1 cellular context compared by ENCODE assay signal in genomic region chr17:81909966-81910839, GRCh38.
TF ChIP-seq lines count a peak whose summit lies in the region.

No MANE protein-coding gene starts in this region.

TF ChIP-seq in K562, 482 proteins besides CTCF, POLR2A, EP300 and RAD21 (continued from another document):
- TF ChIP-seq TCF7 (IDR thresholded peaks at IDR 0.05; ENCODE audit: borderline replicate concordance): no peak
- TF ChIP-seq PRPF4 (IDR thresholded peaks at IDR 0.05; ENCODE audit: insufficient read depth, low read depth, low read length, poor library complexity, severe bottlenecking): no peak
- TF ChIP-seq ZNF24 (IDR thresholded peaks at IDR 0.05): no peak
- no peak for TF ChIP-seq BCL6 (CRISPR knock-in tag; IDR thresholded peaks at IDR 0.05)
- TF ChIP-seq LARP7 (IDR thresholded peaks at IDR 0.05): no peak
- no peak for TF ChIP-seq BRF1 (IDR thresholded peaks at IDR 0.05; ENCODE audit: borderline replicate concordance, extremely low read depth, insufficient read length)
- no peak for TF ChIP-seq ZC3H8 (IDR thresholded peaks at IDR 0.05)
- no peak for TF ChIP-seq PHF21A (IDR thresholded peaks at IDR 0.05; ENCODE audit: borderline replicate concordance, low read depth)
- TF ChIP-seq RUNX1 (IDR thresholded peaks at IDR 0.05; ENCODE audit: low read depth): no peak
- TF ChIP-seq ZNF644 (tag; IDR thresholded peaks at IDR 0.05; ENCODE audit: low read depth): no peak
- TF ChIP-seq MYNN (IDR thresholded peaks at IDR 0.05): no peak
- TF ChIP-seq MYNN (CRISPR knock-in tag; IDR thresholded peaks at IDR 0.05): no peak
- no peak for TF ChIP-seq GABPB1 (CRISPR knock-in tag; IDR thresholded peaks at IDR 0.05)
- TF ChIP-seq RBBP5 (IDR thresholded peaks at IDR 0.05; ENCODE audit: borderline replicate concordance, insufficient read depth, low read length, poor library complexity, severe bottlenecking): no peak
- TF ChIP-seq RBM34 (IDR thresholded peaks at IDR 0.05; ENCODE audit: borderline replicate concordance, insufficient read depth, low read length): no peak
- no peak for TF ChIP-seq SMAD3 (CRISPR knock-in tag; conservative IDR thresholded peaks at IDR 0.05)
- TF ChIP-seq MAX (CRISPR knock-in tag; IDR thresholded peaks at IDR 0.05): no peak
- no peak for TF ChIP-seq POLR2AphosphoS2 (IDR thresholded peaks at IDR 0.05; ENCODE audit: low read length)
- no peak for TF ChIP-seq ZNF253 (CRISPR knock-in tag; conservative IDR thresholded peaks at IDR 0.05)
- no peak for TF ChIP-seq ZNF121 (CRISPR knock-in tag; conservative IDR thresholded peaks at IDR 0.05)
- no peak for TF ChIP-seq REST (CRISPR knock-in tag; IDR thresholded peaks at IDR 0.05; ENCODE audit: low read depth)
- no peak for TF ChIP-seq SRF (CRISPR knock-in tag; IDR thresholded peaks at IDR 0.05)
- TF ChIP-seq NCOA2 (IDR thresholded peaks at IDR 0.05; ENCODE audit: partially characterized antibody in 2 of 2): no peak
- TF ChIP-seq, protein P1, sequence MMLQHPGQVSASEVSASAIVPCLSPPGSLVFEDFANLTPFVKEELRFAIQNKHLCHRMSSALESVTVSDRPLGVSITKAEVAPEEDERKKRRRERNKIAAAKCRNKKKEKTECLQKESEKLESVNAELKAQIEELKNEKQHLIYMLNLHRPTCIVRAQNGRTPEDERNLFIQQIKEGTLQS (IDR thresholded peaks at IDR 0.05): no peak
- TF ChIP-seq, protein P1 (CRISPR knock-in tag; conservative IDR thresholded peaks at IDR 0.05): no peak
- TF ChIP-seq FUS (optimal IDR thresholded peaks at IDR 0.05; ENCODE audit: low read depth, low read length): no peak
- TF ChIP-seq ZC3H4 (CRISPR knock-in tag; IDR thresholded peaks at IDR 0.05; ENCODE audit: borderline replicate concordance): no peak
- no peak for TF ChIP-seq ZBTB5 (IDR thresholded peaks at IDR 0.05)
- 0 out of 2 replicates have a peak, but pooled peaks have one; percentile 44 for TF ChIP-seq L3MBTL2 (IDR thresholded peaks at IDR 0.05)
- TF ChIP-seq PKNOX1 (IDR thresholded peaks at IDR 0.05): no peak
- TF ChIP-seq ZSCAN32 (CRISPR knock-in tag; IDR thresholded peaks at IDR 0.05): no peak
- TF ChIP-seq BDP1 (IDR thresholded peaks at IDR 0.05; ENCODE audit: insufficient read depth, insufficient read length): no peak
- TF ChIP-seq RBM39 (optimal IDR thresholded peaks at IDR 0.05; ENCODE audit: low read depth, low read length): no peak
- TF ChIP-seq MCM2 (IDR thresholded peaks at IDR 0.05; ENCODE audit: low read depth): no peak
- TF ChIP-seq NELFE (IDR thresholded peaks at IDR 0.05; ENCODE audit: insufficient read depth, insufficient read length): no peak
- TF ChIP-seq HLTF (IDR thresholded peaks at IDR 0.05): no peak
- TF ChIP-seq FOXJ3 (CRISPR knock-in tag; IDR thresholded peaks at IDR 0.05): no peak
- TF ChIP-seq CHD1 (IDR thresholded peaks at IDR 0.05; ENCODE audit: low read length): peak; percentile 21
- no peak for TF ChIP-seq CEBPB (tag; IDR thresholded peaks at IDR 0.05)
- TF ChIP-seq KAT8 (IDR thresholded peaks at IDR 0.05; ENCODE audit: low read depth): no peak
- no peak for TF ChIP-seq SMC3 (conservative IDR thresholded peaks at IDR 0.05; ENCODE audit: insufficient read depth, low read depth, low read length)
- no peak for TF ChIP-seq NCOA1 (IDR thresholded peaks at IDR 0.05; ENCODE audit: low read depth)
- TF ChIP-seq ZFP1 (CRISPR knock-in tag; IDR thresholded peaks at IDR 0.05): no peak
- TF ChIP-seq SMAD4 (CRISPR knock-in tag; conservative IDR thresholded peaks at IDR 0.05): no peak; the same call in 1 of the 2 replicates
- TF ChIP-seq, protein P2, sequence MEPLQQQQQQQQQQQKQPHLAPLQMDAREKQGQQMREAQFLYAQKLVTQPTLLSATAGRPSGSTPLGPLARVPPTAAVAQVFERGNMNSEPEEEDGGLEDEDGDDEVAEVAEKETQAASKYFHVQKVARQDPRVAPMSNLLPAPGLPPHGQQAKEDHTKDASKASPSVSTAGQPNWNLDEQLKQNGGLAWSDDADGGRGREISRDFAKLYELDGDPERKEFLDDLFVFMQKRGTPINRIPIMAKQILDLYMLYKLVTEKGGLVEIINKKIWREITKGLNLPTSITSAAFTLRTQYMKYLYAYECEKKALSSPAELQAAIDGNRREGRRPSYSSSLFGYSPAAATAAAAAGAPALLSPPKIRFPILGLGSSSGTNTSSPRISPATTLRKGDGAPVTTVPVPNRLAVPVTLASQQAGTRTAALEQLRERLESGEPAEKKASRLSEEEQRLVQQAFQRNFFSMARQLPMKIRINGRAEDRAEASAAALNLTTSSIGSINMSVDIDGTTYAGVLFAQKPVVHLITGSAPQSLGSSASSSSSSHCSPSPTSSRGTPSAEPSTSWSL (CRISPR knock-in tag; IDR thresholded peaks at IDR 0.05; ENCODE audit: borderline replicate concordance): no peak
- TF ChIP-seq ZFX (CRISPR knock-in tag; IDR thresholded peaks at IDR 0.05): peak; percentile 10; the same call in 1 of the 2 replicates
- no peak for TF ChIP-seq ZNF778 (CRISPR knock-in tag; IDR thresholded peaks at IDR 0.05)
- TF ChIP-seq NR2C2 (CRISPR knock-in tag; IDR thresholded peaks at IDR 0.05): peak; percentile 17; the same call in 1 of the 2 replicates
- peak; percentile 95 for TF ChIP-seq NR2C2 (tag; IDR thresholded peaks at IDR 0.05)
- TF ChIP-seq ETV1 (tag; conservative IDR thresholded peaks at IDR 0.05; ENCODE audit: low read depth): peak; percentile 73
